8 cellular contexts compared by ENCODE assay signal in the genomic region with DNA sequence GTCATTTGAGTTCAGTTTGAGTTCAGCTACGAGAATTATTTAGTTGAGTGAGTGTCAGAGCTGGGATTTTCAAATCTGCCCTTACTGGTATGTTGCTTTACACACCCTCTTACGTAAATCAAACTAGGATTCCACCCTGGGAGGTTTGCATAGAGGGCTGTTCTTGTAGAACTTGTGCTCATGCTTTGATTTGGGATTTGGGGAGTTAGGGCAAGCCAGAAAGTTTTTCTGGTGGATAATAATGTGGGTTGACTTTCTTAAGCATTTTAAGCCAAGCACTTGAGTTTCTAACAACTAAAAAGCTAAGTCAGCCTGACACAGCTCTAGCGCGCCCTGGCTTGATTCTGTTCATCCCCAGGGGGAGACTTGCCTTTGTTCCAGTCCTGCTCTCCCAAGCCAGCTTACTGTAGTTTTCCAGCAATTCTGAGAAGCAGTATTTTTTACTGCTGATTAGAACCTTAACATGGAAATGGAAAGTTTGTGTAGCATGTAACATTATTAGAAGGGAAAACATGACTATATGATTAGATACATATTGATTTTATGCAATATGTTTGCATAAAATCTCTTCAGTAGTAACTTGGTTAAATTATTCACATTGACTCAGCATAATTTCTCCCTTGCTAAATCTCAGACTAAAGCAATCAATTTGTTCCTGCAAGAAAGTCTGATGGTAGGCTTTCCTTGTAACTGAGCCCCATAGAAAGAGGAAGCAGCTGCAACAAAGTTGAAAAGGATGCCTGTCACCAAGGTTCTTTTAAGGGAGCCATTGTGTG. TPM values are rescaled to one million over a fixed set of nuclear protein-coding genes. Genes with fewer than 3 reads are reported as not detected.
DNase-seq lines count a peak whose midpoint lies in the region; ATAC-seq, FAIRE-seq and TF ChIP-seq lines count a peak whose summit lies in the region.

No MANE protein-coding gene starts in this region.

- ATAC-seq in GM19023 (IDR thresholded peaks at IDR 0.05; ENCODE audit: unreplicated experiment): no peak

- H3K4me1 ChIP-seq in Peyer's patch: peaks cover 0 to 25% (median 2%) of the 10 kb centered on the region in 4 donors

- H3K27ac ChIP-seq in Peyer's patch (peak overlapping the region; percentile 40 to 72 (median 56)), epithelial cell of prostate (peak overlapping the region; percentile 25)

- no peaks in the 10 kb centered on the region for H3K36me3 ChIP-seq in Peyer's patch

- TF ChIP-seq POLR2A in Peyer's patch (IDR thresholded peaks at IDR 0.05) (no peak), GM12892 (IDR thresholded peaks at IDR 0.05; ENCODE audit: low read depth, low read length) (no peak)

- TF ChIP-seq CTCF in GM20000 (IDR thresholded peaks at IDR 0.05; ENCODE audit: extremely low read depth, missing control alignments) (no peak), Peyer's patch (IDR thresholded peaks at IDR 0.05) (no peak)

- H3K27me3 ChIP-seq in Peyer's patch: no peaks in the 10 kb centered on the region

- H3K4me3 ChIP-seq in Peyer's patch: no peak overlapping the region

- no peaks in the 10 kb centered on the region for H3K9me3 ChIP-seq in Peyer's patch

- no peak for FAIRE-seq in GM12892 (lab: Jason Lieb, UNC)

- DNase-seq in GM20000 (ENCODE audit: low spot score): peak; percentile 53
- no peak for DNase-seq in Peyer's patch
- no peak for DNase-seq in epithelial cell of prostate (ENCODE audit: low read depth, low spot score)
- peak; percentile 64 for DNase-seq in myocyte (ENCODE audit: low read depth)
- no peak for DNase-seq in GM12892 (ENCODE audit: insufficient read length)
- DNase-seq in NCI-H2107 treated with DMSO at 0.1 percent for 48 hours (lab: John Stamatoyannopoulos, UW; ENCODE audit: unreplicated experiment): no peak
- DNase-seq in NCI-H1105 treated with DMSO at 0.1 percent for 48 hours (lab: John Stamatoyannopoulos, UW): no peak

RNA-seq across cellular contexts. Expression of gene PGD, which starts 11.1 kb away (rescaled TPM):
- total RNA-seq in Peyer's patch: 100 to 1,000 TPM; 111 to 186 (median 127) TPM
- total RNA-seq in myocyte: 165 and 186 TPM in 2 replicates
- polyA plus RNA-seq in myocyte (2012): 214 TPM
- polyA plus RNA-seq in GM12892 (2012; ENCODE audit: missing spikeins): 119 TPM

RNA-seq across cellular contexts. Expression of gene CENPS, which starts 42.4 kb away (rescaled TPM):
- total RNA-seq in Peyer's patch: 10 to 100 TPM in 2 of 4 donors, 1 to 10 TPM in 2; 6.8 to 94.1 (median 11.8) TPM
- 4.0 and 4.7 TPM in 2 replicates for total RNA-seq in myocyte
- 22.2 TPM for polyA plus RNA-seq in myocyte (2012)
- 19.1 TPM for polyA plus RNA-seq in GM12892 (2012; ENCODE audit: missing spikeins)

Comparison
In these comparisons a context has a peak if more than half of its experiments do, and no peak if none do; other contexts are left out.
1. DNase-seq: peak in GM20000 (single experiment) and myocyte (single experiment); none in Peyer's patch (0 of 3), epithelial cell of prostate (single experiment), GM12892 (single experiment), NCI-H2107 treated with DMSO at 0.1 percent for 48 hours (single experiment) and NCI-H1105 treated with DMSO at 0.1 percent for 48 hours (single experiment).